ENCODE assay signal across 8 cellular contexts in genomic region chr7:80428161-80429054, GRCh38.
DNase-seq lines count a peak whose midpoint lies in the region; ATAC-seq, FAIRE-seq and TF ChIP-seq lines count a peak whose summit lies in the region.

No MANE protein-coding gene starts in this region.

- H3K4me1 Mint-ChIP-seq in activated T-cell treated with anti-CD3 and anti-CD28 coated beads, Interleukin-2, amount 50 U/mL, for 72 hours (ENCODE audit: low read depth), result no peaks in the 10 kb centered on the region

- H3K27me3 Mint-ChIP-seq in activated T-cell treated with anti-CD3 and anti-CD28 coated beads, Interleukin-2, amount 50 U/mL, for 72 hours (ENCODE audit: low read depth), result no peaks in the 10 kb centered on the region

- H3K9me3 Mint-ChIP-seq in activated T-cell treated with anti-CD3 and anti-CD28 coated beads, Interleukin-2, amount 50 U/mL, for 72 hours, result peaks cover 0 to 4% of the 10 kb centered on the region in 2 donors

- no peak for ATAC-seq in activated T-cell treated with anti-CD3 and anti-CD28 coated beads, Interleukin-2, amount 50 U/mL, for 72 hours (replicated peaks in 1 of 2)
- ATAC-seq in HG03045 (IDR thresholded peaks at IDR 0.05; ENCODE audit: unreplicated experiment), result no peak

- H3K36me3 Mint-ChIP-seq in activated T-cell treated with anti-CD3 and anti-CD28 coated beads, Interleukin-2, amount 50 U/mL, for 72 hours (ENCODE audit: insufficient read depth in 2 of 2), result peaks cover 0 to 1% of the 10 kb centered on the region in 2 donors

- no peak overlapping the region for H3K27ac ChIP-seq in RWPE1

- POLR2A ChIA-PET in GM10248 (lab: Yijun Ruan, JAX), result no interaction called here
- POLR2A ChIA-PET in RWPE1 (lab: Yijun Ruan, JAX; ENCODE audit: low non-redundant PET), result no interaction called here

- TF ChIP-seq CTCF in GM10248 (IDR thresholded peaks at IDR 0.05; ENCODE audit: control extremely low read depth, extremely low read depth, low read depth, missing control alignments) (peak; percentile 45), RWPE1 (conservative IDR thresholded peaks at IDR 0.05; ENCODE audit: low read depth) (peak; percentile 77), fibroblast of mammary gland (conservative IDR thresholded peaks at IDR 0.05; ENCODE audit: control insufficient read depth, insufficient read depth, low read depth, low read length) (peak; percentile 79)

- H3K4me3 ChIP-seq in fibroblast of mammary gland (ENCODE audit: control insufficient read depth, low read depth, low read length), result no peak overlapping the region

- CTCF ChIA-PET in GM10248 (lab: Yijun Ruan, JAX), result interaction anchor here (1.0 to 2.9 kb wide), 9 partner anchors 9 to 1041 kb away, joined by 3 to 14 read pairs (median 4); no protein-coding TSS in a partner anchor
- CTCF ChIA-PET in RWPE1 (lab: Yijun Ruan, JAX), result interaction anchor here (0.5 to 1.8 kb wide), 15 partner anchors 14 to 1042 kb away, joined by 3 to 8 read pairs (median 4); no protein-coding TSS in a partner anchor

- no peak overlapping the region for H3K4me3 Mint-ChIP-seq in activated T-cell treated with anti-CD3 and anti-CD28 coated beads, Interleukin-2, amount 50 U/mL, for 72 hours

- DNase-seq in GM10248 (ENCODE audit: extremely low spot score) (peak; percentile 17), Kasumi-1 (lab: John Stamatoyannopoulos, UW) (peak; percentile 78 to 79), RWPE1 (ENCODE audit: low spot score) (peak; percentile 43), fibroblast of mammary gland (ENCODE audit: low read depth) (peak; percentile 78), non-pigmented ciliary epithelial cell (ENCODE audit: low read depth) (peak; percentile 49), GM19239 (ENCODE audit: insufficient read length, low spot score) (no peak)
- DNase-seq in activated T-cell treated with anti-CD3 and anti-CD28 coated beads, Interleukin-2, amount 50 U/mL, for 72 hours, result no peak

- H3K27ac Mint-ChIP-seq in activated T-cell treated with anti-CD3 and anti-CD28 coated beads, Interleukin-2, amount 50 U/mL, for 72 hours, result no peak overlapping the region

- no peak for FAIRE-seq in GM19239 (lab: Jason Lieb, UNC)

Comparison
In these comparisons a context has a peak if more than half of its experiments do, and no peak if none do; other contexts are left out.
1. DNase-seq: peak in GM10248 (single experiment), Kasumi-1 (2 of 2), RWPE1 (single experiment), fibroblast of mammary gland (single experiment) and non-pigmented ciliary epithelial cell (single experiment); none in activated T-cell treated with anti-CD3 and anti-CD28 coated beads, Interleukin-2, amount 50 U/mL, for 72 hours (0 of 2) and GM19239 (single experiment).
2. Peak in every context shown above with its lines, with median percentiles within 50 percentile points of each other: CTCF ChIP-seq.